19 cellular contexts compared by ENCODE assay signal in the genomic region with DNA sequence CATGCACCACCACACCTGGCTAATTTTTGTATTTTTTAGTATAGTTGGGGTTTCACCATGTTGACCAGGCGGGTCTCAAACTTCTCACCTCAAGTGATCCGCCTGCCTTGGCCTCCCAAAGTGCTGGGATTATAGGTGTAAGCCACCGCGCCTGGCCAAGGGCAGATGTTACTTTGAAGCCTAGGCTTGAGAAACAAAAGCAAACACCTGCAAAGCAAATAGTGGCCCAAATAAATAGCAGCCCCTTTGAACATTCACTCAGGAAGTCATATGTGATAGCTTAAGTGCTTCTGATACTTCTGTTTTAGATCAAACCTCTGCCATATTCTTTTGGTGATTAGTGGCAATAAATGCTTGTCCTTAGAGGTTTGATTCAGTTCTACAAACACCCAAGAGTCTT.
DNase-seq lines count a peak whose midpoint lies in the region; TF ChIP-seq lines count a peak whose summit lies in the region.
"Had no signal": no experiment of that assay in that cellular context is flagged by ENCODE, and none has a peak within 500 bp of the region (broad histone marks: within the 10 kb centered on the region; RNA-seq: fewer than 3 reads in every experiment).

No MANE protein-coding gene starts in this region.

- no peak for TF ChIP-seq CTCF in WERI-Rb-1 (IDR thresholded peaks at IDR 0.05; ENCODE audit: low read depth, low read length)
- TF ChIP-seq CTCF in osteocyte (IDR thresholded peaks at IDR 0.05) = no peak
- TF ChIP-seq CTCF in nephron progenitor cell (IDR thresholded peaks at IDR 0.05) = no peak

- DNase-seq in NCI-H748 (lab: John Stamatoyannopoulos, UW; ENCODE audit: unreplicated experiment) (peak; percentile 8), NCI-H748 treated with DMSO at 0.1 percent for 48 hours (lab: John Stamatoyannopoulos, UW) (no peak), NCI-H510A (lab: John Stamatoyannopoulos, UW) (peak; percentile 49), WERI-Rb-1 (no peak), osteocyte (ENCODE audit: extremely low spot score, unreplicated experiment) (peak; percentile 30), NCI-H345 (lab: John Stamatoyannopoulos, UW) (no peak), nephron progenitor cell (no peak)
- DNase-seq: AML-193; Caco-2; Calu3; CD4-positive, alpha-beta T cell; CD8-positive, alpha-beta T cell; DMS79 treated with DMSO at 0.1 percent for 48 hours; GF-D8 had no signal

- H3K36me3 Mint-ChIP-seq in osteocyte (ENCODE audit: unreplicated experiment) (no peaks in the 10 kb centered on the region), nephron progenitor cell (ENCODE audit: low read depth) (no peaks in the 10 kb centered on the region)
- H3K36me3 Mint-ChIP-seq: CD8-positive, alpha-beta T cell had no signal

- H3K9me3 Mint-ChIP-seq in osteocyte (ENCODE audit: unreplicated experiment) (peaks cover 12% of the 10 kb centered on the region), nephron progenitor cell (peaks cover 11% of the 10 kb centered on the region)
- H3K9me3 Mint-ChIP-seq: CD4-positive, alpha-beta T cell; CD8-positive, alpha-beta T cell had no signal

- no peaks in the 10 kb centered on the region for H3K27me3 ChIP-seq in WERI-Rb-1 (ENCODE audit: insufficient read depth, low read depth, severe bottlenecking)
- H3K27me3 ChIP-seq: BLaER1 treated with 17β-estradiol and CSF1 and Interleukin-3, amounts not matched to agents 10 nM and 100 nM had no signal

- H3K27ac ChIP-seq in WERI-Rb-1 = peak overlapping the region; percentile 75; the same call in 1 of the 2 replicates
- H3K27ac ChIP-seq: 22Rv1, A549, C4-2B had no signal

- H3K27ac Mint-ChIP-seq in osteocyte (ENCODE audit: unreplicated experiment) (no peak overlapping the region), nephron progenitor cell (no peak overlapping the region)
- H3K27ac Mint-ChIP-seq: B cell; CD4-positive, alpha-beta T cell; CD8-positive, alpha-beta T cell had no signal

- H3K27me3 Mint-ChIP-seq in osteocyte (ENCODE audit: unreplicated experiment) = no peaks in the 10 kb centered on the region
- H3K27me3 Mint-ChIP-seq in nephron progenitor cell (ENCODE audit: low read depth, poor library complexity) = peaks cover 2% of the 10 kb centered on the region
- H3K27me3 Mint-ChIP-seq: B cell; CD4-positive, alpha-beta T cell had no signal

- H3K36me3 ChIP-seq in WERI-Rb-1 = no peaks in the 10 kb centered on the region
- H3K36me3 ChIP-seq: BLaER1 treated with 17β-estradiol and CSF1 and Interleukin-3, amounts not matched to agents 10 nM and 100 nM had no signal

- H3K4me3 Mint-ChIP-seq in osteocyte (ENCODE audit: unreplicated experiment) (no peak overlapping the region), nephron progenitor cell (no peak overlapping the region)
- H3K4me3 Mint-ChIP-seq: B cell; CD4-positive, alpha-beta T cell; CD8-positive, alpha-beta T cell had no signal

- no peaks in the 10 kb centered on the region for H3K9me3 ChIP-seq in WERI-Rb-1 (ENCODE audit: severe bottlenecking)
- H3K9me3 ChIP-seq: A549, Caco-2 had no signal

- H3K4me1 Mint-ChIP-seq in osteocyte (ENCODE audit: unreplicated experiment) = no peaks in the 10 kb centered on the region
- H3K4me1 Mint-ChIP-seq in nephron progenitor cell = peaks cover 22% of the 10 kb centered on the region
- H3K4me1 Mint-ChIP-seq: B cell had no signal

- no peak overlapping the region for H3K4me3 ChIP-seq in WERI-Rb-1 (ENCODE audit: low read depth, low read length)
- H3K4me3 ChIP-seq: A549; BLaER1 treated with 17β-estradiol and CSF1 and Interleukin-3, amounts not matched to agents 10 nM and 100 nM had no signal

Comparison
In these comparisons a context has a peak if more than half of its experiments do, and no peak if none do; other contexts are left out.
1. DNase-seq: peak in NCI-H748 (single experiment), NCI-H510A (single experiment) and osteocyte (single experiment); none in NCI-H748 treated with DMSO at 0.1 percent for 48 hours (single experiment), WERI-Rb-1 (single experiment), NCI-H345 (single experiment) and nephron progenitor cell (single experiment).